In genomic region chr6:17388365-17388764, GRCh38 we compare ENCODE assay signal across 36 cellular contexts. TPM values are rescaled to one million over a fixed set of nuclear protein-coding genes. Genes with fewer than 3 reads are reported as not detected.
"Had no signal": no experiment of that assay in that cellular context is flagged by ENCODE, and none has a peak within 500 bp of the region (broad histone marks: within the 10 kb centered on the region; RNA-seq: fewer than 3 reads in every experiment).

No MANE protein-coding gene starts in this region.

- H3K4me3 Mint-ChIP-seq: activated B cell treated with CpG ODN at 0.5 μM for 24 hours; activated CD4-positive, alpha-beta memory T cell treated with anti-CD3 and anti-CD28 coated beads for 36 hours; activated naive CD4-positive, alpha-beta T cell treated with anti-CD3 and anti-CD28 coated beads for 36 hours; activated T-cell treated with anti-CD3 and anti-CD28 coated beads, Interleukin-2, amount 50 U/mL, for 4 hours; activated T-helper 1 cell treated with anti-CD3 and anti-CD28 coated beads, Interleukin-12 subunit alpha, Interleukin-12 subunit beta, Interleukin-2, Interleukin-4 antibody, amounts not matched to agents 30 ng/mL and 10 ng/mL and 1 ng/mL, durations not matched to agents 14 hours and 24 hours and 36 hours; T-helper 1 cell treated with Interleukin-12 subunit alpha and Interleukin-12 subunit beta and Interleukin-4 antibody, amounts not matched to agents 30 μg/mL and 1 μg/mL, for 36 hours; T-helper 2 cell treated with Interferon-gamma antibody and Interleukin-4, amounts not matched to agents 5 μg/mL and 100 μg/mL, for 36 hours had no signal

- DNase-seq: activated B cell treated with CpG ODN at 0.5 μM for 24 hours; activated CD4-positive, alpha-beta memory T cell treated with anti-CD3 and anti-CD28 coated beads for 36 hours; activated CD4-positive, alpha-beta T cell treated with anti-CD3 and anti-CD28 coated beads for 4 hours; activated CD4-positive, alpha-beta T cell treated with anti-CD3 and anti-CD28 coated beads, Interleukin-2, amount 50 U/mL, for 1 hour; activated CD4-positive, CD25-positive, alpha-beta regulatory T cell treated with anti-CD3 and anti-CD28 coated beads, Interleukin-2, amount 50 U/mL, for 72 hours; activated CD8-positive, alpha-beta memory T cell treated with anti-CD3 and anti-CD28 coated beads, Interleukin-2, amount 50 U/mL, for 4 hours; activated gamma-delta T cell treated with Interleukin-2 at 50 U/mL for 16 hours; activated naive CD4-positive, alpha-beta T cell treated with anti-CD3 and anti-CD28 coated beads for 36 hours; activated T-cell treated with anti-CD3 and anti-CD28 coated beads for 4 hours; activated T-cell treated with anti-CD3 and anti-CD28 coated beads, Interleukin-2, amount 50 U/mL, for 4 hours; adrenal gland; body of pancreas; Kasumi-1; KG1; NCI-H1048; NCI-H1105 treated with DMSO at 0.1 percent for 48 hours; NCI-H1436; NCI-H1694; NCI-H1930; NCI-H2081 treated with DMSO at 0.1 percent for 48 hours; NCI-H345; NCI-H526; NCI-H748 treated with DMSO at 0.1 percent for 48 hours; NK-92 treated with Interleukin-12 subunit alpha and Interleukin-12 subunit beta, amount 100 ng/mL, for 24 hours; OCI-M1; SHP77; SK-N-SH had no signal

- ATAC-seq: activated naive CD4-positive, alpha-beta T cell treated with anti-CD3 and anti-CD28 coated beads, Interleukin-2, amount 50 U/mL, for 72 hours; activated T-cell treated with anti-CD3 and anti-CD28 coated beads, Interleukin-2, amount 50 U/mL, for 4 hours; body of pancreas; Panc1 had no signal

- FAIRE-seq: astrocyte had no signal

- H3K4me1 ChIP-seq: body of pancreas, breast epithelium had no signal

- H3K9ac ChIP-seq: SK-N-SH had no signal

- H3K9me3 Mint-ChIP-seq: activated B cell treated with CpG ODN at 0.5 μM for 24 hours; activated CD4-positive, alpha-beta memory T cell treated with anti-CD3 and anti-CD28 coated beads for 36 hours; activated naive CD4-positive, alpha-beta T cell treated with anti-CD3 and anti-CD28 coated beads for 36 hours; activated naive CD4-positive, alpha-beta T cell treated with anti-CD3 and anti-CD28 coated beads, Interleukin-2, amount 50 U/mL, for 72 hours; activated T-cell treated with anti-CD3 and anti-CD28 coated beads, Interleukin-2, amount 50 U/mL, for 4 hours; activated T-helper 1 cell treated with anti-CD3 and anti-CD28 coated beads, Interleukin-12 subunit alpha, Interleukin-12 subunit beta, Interleukin-2, Interleukin-4 antibody, amounts not matched to agents 30 ng/mL and 10 ng/mL and 1 ng/mL, durations not matched to agents 14 hours and 24 hours and 36 hours; T-helper 1 cell treated with Interleukin-12 subunit alpha and Interleukin-12 subunit beta and Interleukin-4 antibody, amounts not matched to agents 30 μg/mL and 1 μg/mL, for 36 hours; T-helper 2 cell treated with Interferon-gamma antibody and Interleukin-4, amounts not matched to agents 5 μg/mL and 100 μg/mL, for 36 hours had no signal

- H3K4me3 ChIP-seq: adrenal gland, body of pancreas, breast epithelium, SJSA1 had no signal

- H3K27ac Mint-ChIP-seq: activated B cell treated with CpG ODN at 0.5 μM for 24 hours; activated CD4-positive, alpha-beta memory T cell treated with anti-CD3 and anti-CD28 coated beads for 36 hours; activated naive CD4-positive, alpha-beta T cell treated with anti-CD3 and anti-CD28 coated beads for 36 hours; activated naive CD4-positive, alpha-beta T cell treated with anti-CD3 and anti-CD28 coated beads, Interleukin-2, amount 50 U/mL, for 72 hours; activated T-helper 1 cell treated with anti-CD3 and anti-CD28 coated beads, Interleukin-12 subunit alpha, Interleukin-12 subunit beta, Interleukin-2, Interleukin-4 antibody, amounts not matched to agents 30 ng/mL and 10 ng/mL and 1 ng/mL, durations not matched to agents 14 hours and 24 hours and 36 hours; T-helper 1 cell treated with Interleukin-12 subunit alpha and Interleukin-12 subunit beta and Interleukin-4 antibody, amounts not matched to agents 30 μg/mL and 1 μg/mL, for 36 hours; T-helper 2 cell treated with Interferon-gamma antibody and Interleukin-4, amounts not matched to agents 5 μg/mL and 100 μg/mL, for 36 hours had no signal

- H3K9me3 ChIP-seq: adrenal gland, body of pancreas, breast epithelium, SJSA1, SK-N-SH had no signal

- H3K27ac ChIP-seq: adrenal gland, body of pancreas, breast epithelium, SJSA1, VCaP had no signal

- H3K36me3 Mint-ChIP-seq: activated CD4-positive, alpha-beta memory T cell treated with anti-CD3 and anti-CD28 coated beads for 36 hours; activated naive CD4-positive, alpha-beta T cell treated with anti-CD3 and anti-CD28 coated beads, Interleukin-2, amount 50 U/mL, for 72 hours had no signal

- H3K27me3 ChIP-seq: adrenal gland, breast epithelium, SJSA1 had no signal

- H3K4me2 ChIP-seq: SK-N-SH had no signal

- H3K36me3 ChIP-seq: adrenal gland, breast epithelium, SJSA1 had no signal

RNA-seq across cellular contexts. Expression of gene CAP2, which starts 5.0 kb away (rescaled TPM):
- total RNA-seq: activated B cell treated with CpG ODN at 0.5 μM for 24 hours; activated CD4-positive, alpha-beta memory T cell treated with anti-CD3 and anti-CD28 coated beads for 36 hours; activated naive CD4-positive, alpha-beta T cell treated with anti-CD3 and anti-CD28 coated beads for 36 hours; activated naive CD4-positive, alpha-beta T cell treated with anti-CD3 and anti-CD28 coated beads, Interleukin-2, amount 50 U/mL, for 72 hours; activated T-cell treated with anti-CD3 and anti-CD28 coated beads, Interleukin-2, amount 50 U/mL, for 4 hours; activated T-helper 1 cell treated with anti-CD3 and anti-CD28 coated beads, Interleukin-12 subunit alpha, Interleukin-12 subunit beta, Interleukin-2, Interleukin-4 antibody, amounts not matched to agents 30 ng/mL and 10 ng/mL and 1 ng/mL, durations not matched to agents 14 hours and 24 hours and 36 hours had no signal
